In genomic region chr21:36464590-36464989, GRCh38 we compare ENCODE assay signal across 26 cellular contexts. TPM values are rescaled to one million over a fixed set of nuclear protein-coding genes. Genes with fewer than 3 reads are reported as not detected.
"Had no signal": no experiment of that assay in that cellular context is flagged by ENCODE, and none has a peak within 500 bp of the region (broad histone marks: within the 10 kb centered on the region; RNA-seq: fewer than 3 reads in every experiment).

No MANE protein-coding gene starts in this region.

- FAIRE-seq: bronchial epithelial cell had no signal

- H3K4me3 ChIP-seq: ascending aorta, body of pancreas, PC-9 had no signal

- H3K27ac ChIP-seq: ascending aorta, body of pancreas, PC-9 had no signal

- H3K9me3 ChIP-seq: ascending aorta, body of pancreas had no signal

- DNase-seq: activated CD4-positive, alpha-beta T cell treated with anti-CD3 and anti-CD28 coated beads for 48 hours; activated CD4-positive, alpha-beta T cell treated with anti-CD3 and anti-CD28 coated beads, Interleukin-2, amount 50 U/mL, for 4 hours; activated CD4-positive, CD25-positive, alpha-beta regulatory T cell treated with anti-CD3 and anti-CD28 coated beads, Interleukin-2, amount 50 U/mL, for 72 hours; activated CD8-positive, alpha-beta T cell treated with anti-CD3 and anti-CD28 coated beads, Interleukin-2, amount 10 ng/mL, durations not matched to agents 7 days and 5 days; activated effector memory CD4-positive, alpha-beta T cell treated with Interleukin-2 at 50 U/mL for 16 hours; activated naive CD4-positive, alpha-beta T cell treated with Interleukin-2 at 50 U/mL for 16 hours; activated naive CD8-positive, alpha-beta T cell treated with anti-CD3 and anti-CD28 coated beads, Interleukin-2, amount 50 U/mL, for 24 hours; activated T-cell treated with anti-CD3 and anti-CD28 coated beads, Interleukin-2, amount 50 U/mL, for 24 hours; amniotic stem cell; body of pancreas; central memory CD4-positive, alpha-beta T cell; NCI-H1048; NCI-H1417; NCI-H1694; NCI-H2029; NCI-H510A treated with DMSO at 0.1 percent for 48 hours; NCI-H69; NK-92 treated with Interleukin-12 subunit alpha and Interleukin-12 subunit beta, amount 100 ng/mL, for 24 hours; PC-9; SHP77 treated with DMSO at 0.1 percent for 48 hours had no signal

- H3K36me3 ChIP-seq: ascending aorta had no signal

- H3K4me1 ChIP-seq: ascending aorta had no signal

- H3K27me3 ChIP-seq: ascending aorta, body of pancreas had no signal

- ATAC-seq: activated CD8-positive, alpha-beta T cell treated with anti-CD3 and anti-CD28 coated beads, Interleukin-2, amount 10 ng/mL, durations not matched to agents 7 days and 5 days; activated naive CD4-positive, alpha-beta T cell treated with anti-CD3 and anti-CD28 coated beads, Interleukin-2, amount 50 U/mL, for 72 hours; activated naive CD8-positive, alpha-beta T cell treated with anti-CD3 and anti-CD28 coated beads, Interleukin-2, amount 50 U/mL, for 24 hours; body of pancreas had no signal

- H3K4me2 ChIP-seq: PC-9 had no signal

- H2AFZ ChIP-seq: PC-9 had no signal

RNA-seq across cellular contexts. Expression of gene CLDN14, which starts 15.3 kb away (rescaled TPM):
- total RNA-seq: activated CD8-positive, alpha-beta T cell treated with anti-CD3 and anti-CD28 coated beads, Interleukin-2, amount 10 ng/mL, durations not matched to agents 7 days and 5 days; activated naive CD4-positive, alpha-beta T cell treated with anti-CD3 and anti-CD28 coated beads, Interleukin-2, amount 50 U/mL, for 72 hours; activated T-helper 1 cell treated with anti-CD3 and anti-CD28 coated beads, Interleukin-12 subunit alpha, Interleukin-12 subunit beta, Interleukin-2, Interleukin-4 antibody, amounts not matched to agents 30 ng/mL and 10 ng/mL and 1 ng/mL, durations not matched to agents 14 hours and 24 hours and 36 hours; ascending aorta; bronchial epithelial cell; LHCN-M2; M059J; PC-9 had no signal
